In genomic region chr4:114396808-114397207, GRCh38 we compare ENCODE assay signal across 26 cellular contexts.
DNase-seq lines count a peak whose midpoint lies in the region; ATAC-seq, FAIRE-seq and TF ChIP-seq lines count a peak whose summit lies in the region.
"Had no signal": no experiment of that assay in that cellular context is flagged by ENCODE, and none has a peak within 500 bp of the region (broad histone marks: within the 10 kb centered on the region; RNA-seq: fewer than 3 reads in every experiment).

No MANE protein-coding gene starts in this region.

- H3F3A ChIP-seq in Loucy (ENCODE audit: low read depth) (no peaks in the 10 kb centered on the region), GM23248 (ENCODE audit: insufficient read depth) (no peaks in the 10 kb centered on the region)

- DNase-seq in HT-29 (ENCODE audit: low spot score) (peak; percentile 55), astrocyte of the spinal cord (ENCODE audit: low read depth, low spot score) (peak; percentile 8), NCI-H1694 (lab: John Stamatoyannopoulos, UW) (no peak), HepG2 (ENCODE audit: low spot score) (no peak), Calu3 (no peak), GM23248 (no peak)
- DNase-seq in naive thymus-derived CD4-positive, alpha-beta T cell, result peak in 5 of 9 donors; percentile 4 to 27 (median 17)
- DNase-seq: AML-193; CD4-positive, alpha-beta T cell; COR-L47; DMS79; GF-D8; MV-4-11; NCI-H1105; NCI-H1436 treated with DMSO at 0.1 percent for 48 hours; NCI-H1930; NCI-H446 treated with DMSO at 0.1 percent for 48 hours; NCI-H526; Peyer's patch; SHP77 treated with DMSO at 0.1 percent for 48 hours had no signal

- peaks cover 0 to 8% (median 2%) of the 10 kb centered on the region in 5 donors for H3K27me3 Mint-ChIP-seq in naive thymus-derived CD4-positive, alpha-beta T cell
- H3K27me3 Mint-ChIP-seq in Calu3 (ENCODE audit: unreplicated experiment), result no peaks in the 10 kb centered on the region

- WGBS in HepG2 (ENCODE audit: low lambda C conversion rate), result 15% methylated on average over 2 of the region's 2 CpGs
- 37 to 39% methylated on average over 2 of the region's 2 CpGs for WGBS in GM23248 (ENCODE audit: low coverage in 1 of 2, low lambda C conversion rate in 2 of 2, missing lambda C conversion rate in 2 of 2), 2 experiments

- in situ Hi-C loops in astrocyte of the spinal cord (cut with HindIII; ENCODE audit: low sequenced_read_pairs), result no loop called here
- in situ Hi-C loops in HepG2 (cut with HindIII; ENCODE audit: extremely low pct_ligation_motif_present, low pct_unique_long_range_greater_than_20kb), result loop anchor here (10.0 kb wide), 1 partner anchor 258 kb away; no protein-coding TSS in a partner anchor
- in situ Hi-C loops in GM23248 (cut with MboI), result loop anchor here (10.0 to 25.0 kb wide), 3 partner anchors 258 to 1285 kb away; no protein-coding TSS in a partner anchor

- H4K20me1 ChIP-seq in Loucy (ENCODE audit: insufficient read depth, low read length, poor library complexity, severe bottlenecking) (no peaks in the 10 kb centered on the region), HepG2 (ENCODE audit: insufficient read depth, low read length) (no peaks in the 10 kb centered on the region), GM23248 (ENCODE audit: insufficient read depth) (no peaks in the 10 kb centered on the region)
- H4K20me1 ChIP-seq: BLaER1 treated with 17β-estradiol and CSF1 and Interleukin-3, amounts not matched to agents 10 nM and 100 nM had no signal

- no peak overlapping the region for H2AFZ ChIP-seq in Loucy (ENCODE audit: low read length)
- no peak overlapping the region for H2AFZ ChIP-seq in HepG2 (ENCODE audit: low read length)
- no peak overlapping the region for H2AFZ ChIP-seq in GM23248

- ATAC-seq in naive thymus-derived CD4-positive, alpha-beta T cell, result peak; percentile 44
- no peak for ATAC-seq in HepG2
- ATAC-seq: A549 had no signal

- no peak for FAIRE-seq in HepG2 (lab: Jason Lieb, UNC)
- FAIRE-seq: A549, GM19239, H54, HTR-8/SVneo had no signal

- intact Hi-C loops in naive thymus-derived CD4-positive, alpha-beta T cell (cut with micrococcal nuclease), result no loop called here
- intact Hi-C loops in HepG2 (cut with micrococcal nuclease; ENCODE audit: unreplicated experiment), result no loop called here
- intact Hi-C loops in Calu3 (cut with micrococcal nuclease; ENCODE audit: unreplicated experiment), result no loop called here

- H3K79me2 ChIP-seq in Loucy (ENCODE audit: insufficient read depth, low read length) (no peaks in the 10 kb centered on the region), HepG2 (ENCODE audit: insufficient read depth, low read length) (no peaks in the 10 kb centered on the region), GM23248 (ENCODE audit: insufficient read depth) (no peaks in the 10 kb centered on the region)

- TF ChIP-seq POLR2A in HepG2 (IDR thresholded peaks at IDR 0.05; ENCODE audit: insufficient read depth in 1 of 2, low read depth in 2 of 2, low read length in 2 of 2), result no peak

- no peaks in the 10 kb centered on the region for H3K36me3 ChIP-seq in Loucy (ENCODE audit: insufficient read depth, low read length)
- H3K36me3 ChIP-seq in naive thymus-derived CD4-positive, alpha-beta T cell (ENCODE audit: control insufficient read depth in 2 of 3, insufficient read depth in 3 of 3, low read length in 3 of 3), result no peaks in the 10 kb centered on the region
- H3K36me3 ChIP-seq in HepG2 (replicated peaks in 1 of 2; ENCODE audit: control insufficient read depth in 1 of 2, insufficient read depth in 2 of 2, low read length in 2 of 2), result no peaks in the 10 kb centered on the region
- no peaks in the 10 kb centered on the region for H3K36me3 ChIP-seq in GM23248 (ENCODE audit: low read depth)
- H3K36me3 ChIP-seq: BLaER1 treated with 17β-estradiol and CSF1 and Interleukin-3, amounts not matched to agents 10 nM and 100 nM; Peyer's patch had no signal

- no peak overlapping the region for H3K4me3 ChIP-seq in Loucy (ENCODE audit: low read length, poor library complexity, severe bottlenecking)
- no peak overlapping the region for H3K4me3 ChIP-seq in astrocyte of the spinal cord (ENCODE audit: low read depth, low read length)
- H3K4me3 ChIP-seq in naive thymus-derived CD4-positive, alpha-beta T cell (ENCODE audit: low read length), result no peak overlapping the region
- H3K4me3 ChIP-seq in HepG2 (replicated peaks in 1 of 3; ENCODE audit: insufficient read depth in 1 of 3, low read depth in 2 of 3, low read length in 3 of 3), result no peak overlapping the region
- H3K4me3 ChIP-seq in GM23248, result no peak overlapping the region
- H3K4me3 ChIP-seq: A549; BLaER1 treated with 17β-estradiol and CSF1 and Interleukin-3, amounts not matched to agents 10 nM and 100 nM; Peyer's patch had no signal

- H3K36me3 Mint-ChIP-seq in naive thymus-derived CD4-positive, alpha-beta T cell, result no peaks in the 10 kb centered on the region
- no peaks in the 10 kb centered on the region for H3K36me3 Mint-ChIP-seq in Calu3 (ENCODE audit: insufficient read depth, unreplicated experiment)

- no peak overlapping the region for H3K4me3 Mint-ChIP-seq in naive thymus-derived CD4-positive, alpha-beta T cell
- no peak overlapping the region for H3K4me3 Mint-ChIP-seq in Calu3 (ENCODE audit: low read depth, unreplicated experiment)
- H3K4me3 Mint-ChIP-seq: CD4-positive, alpha-beta T cell had no signal

- no peaks in the 10 kb centered on the region for H3K9me3 ChIP-seq in Loucy (ENCODE audit: insufficient read depth, low read depth, low read length)
- no peaks in the 10 kb centered on the region for H3K9me3 ChIP-seq in naive thymus-derived CD4-positive, alpha-beta T cell (ENCODE audit: control insufficient read depth in 2 of 3, low read length in 3 of 3)
- H3K9me3 ChIP-seq in HepG2 (ENCODE audit: low read length), result no peaks in the 10 kb centered on the region
- no peaks in the 10 kb centered on the region for H3K9me3 ChIP-seq in GM23248 (ENCODE audit: low read depth)
- H3K9me3 ChIP-seq: A549; BLaER1 treated with 17β-estradiol and CSF1 and Interleukin-3, amounts not matched to agents 10 nM and 100 nM; Peyer's patch had no signal

- H3K27me3 ChIP-seq in Loucy (ENCODE audit: insufficient read depth, low read length, poor library complexity, severe bottlenecking), result peaks cover 21% of the 10 kb centered on the region
- H3K27me3 ChIP-seq in naive thymus-derived CD4-positive, alpha-beta T cell (ENCODE audit: control insufficient read depth in 2 of 2, insufficient read depth in 2 of 2, low read length in 2 of 2), result no peaks in the 10 kb centered on the region
- no peaks in the 10 kb centered on the region for H3K27me3 ChIP-seq in HepG2 (ENCODE audit: control insufficient read depth in 1 of 2, insufficient read depth in 2 of 2, low read length in 2 of 2)
- H3K27me3 ChIP-seq in GM23248 (replicated peaks; ENCODE audit: insufficient read depth), result peaks cover 64% of the 10 kb centered on the region
- H3K27me3 ChIP-seq: BLaER1 treated with 17β-estradiol and CSF1 and Interleukin-3, amounts not matched to agents 10 nM and 100 nM; Peyer's patch had no signal

- H3K4me2 ChIP-seq in Loucy (ENCODE audit: low read depth, low read length, poor library complexity, severe bottlenecking) (peak overlapping the region; percentile 2), HepG2 (ENCODE audit: low read depth, low read length) (no peak overlapping the region), GM23248 (ENCODE audit: unreplicated experiment) (no peak overlapping the region)
- H3K4me2 ChIP-seq: A549; BLaER1 treated with 17β-estradiol and CSF1 and Interleukin-3, amounts not matched to agents 10 nM and 100 nM had no signal

- H3K4me1 Mint-ChIP-seq in naive thymus-derived CD4-positive, alpha-beta T cell, result peaks cover 0 to 20% (median 19%) of the 10 kb centered on the region in 7 donors
- H3K4me1 Mint-ChIP-seq in Calu3 (ENCODE audit: low read depth, unreplicated experiment), result no peaks in the 10 kb centered on the region

- H3K4me1 ChIP-seq in Loucy (ENCODE audit: insufficient read depth, low read length, poor library complexity, severe bottlenecking) (peaks cover 30% of the 10 kb centered on the region), HepG2 (ENCODE audit: insufficient read depth, low read length) (no peaks in the 10 kb centered on the region), GM23248 (ENCODE audit: insufficient read depth) (no peaks in the 10 kb centered on the region)
- no peaks in the 10 kb centered on the region for H3K4me1 ChIP-seq in naive thymus-derived CD4-positive, alpha-beta T cell (ENCODE audit: control insufficient read depth in 2 of 2, insufficient read depth in 2 of 2, low read length in 2 of 2)
- H3K4me1 ChIP-seq: A549; BLaER1 treated with 17β-estradiol and CSF1 and Interleukin-3, amounts not matched to agents 10 nM and 100 nM had no signal

- TF ChIP-seq RAD21 in HepG2 (CRISPR knock-in tag; IDR thresholded peaks at IDR 0.05), result no peak

- TF ChIP-seq EP300 in HepG2 (IDR thresholded peaks at IDR 0.05; ENCODE audit: low read depth in 2 of 2, low read length in 2 of 2), result no peak
- TF ChIP-seq EP300 in HepG2 (CRISPR knock-in tag; IDR thresholded peaks at IDR 0.05; ENCODE audit: borderline replicate concordance), result no peak

- H3K9me2 ChIP-seq in Loucy (replicated peaks; ENCODE audit: low read depth, low read length), result no peaks in the 10 kb centered on the region
- H3K9me2 ChIP-seq in GM23248 (ENCODE audit: insufficient read depth), result no peaks in the 10 kb centered on the region

- no TSS peak for BruUV-seq in HepG2 (replicated peaks; lab: Mats Ljungman, UMichigan)
- BruUV-seq in Calu3 (replicated peaks; lab: Mats Ljungman, UMichigan), result no TSS peak

- H3K9ac ChIP-seq in Loucy (ENCODE audit: low read depth, low read length, poor library complexity, severe bottlenecking) (no peak overlapping the region), HepG2 (ENCODE audit: insufficient read depth, low read depth, low read length) (no peak overlapping the region), GM23248 (no peak overlapping the region)
- H3K9ac ChIP-seq: BLaER1 treated with 17β-estradiol and CSF1 and Interleukin-3, amounts not matched to agents 10 nM and 100 nM had no signal

- TF ChIP-seq CTCF in Loucy (conservative IDR thresholded peaks at IDR 0.05; ENCODE audit: low read length), result no peak
- no peak for TF ChIP-seq CTCF in astrocyte of the spinal cord (IDR thresholded peaks at IDR 0.05; ENCODE audit: low read depth, low read length)
- TF ChIP-seq CTCF in HepG2 (CRISPR knock-in tag; IDR thresholded peaks at IDR 0.05), result no peak
- TF ChIP-seq CTCF in Calu3 (IDR thresholded peaks at IDR 0.05; ENCODE audit: unreplicated experiment), result no peak

- H3K9me3 Mint-ChIP-seq in naive thymus-derived CD4-positive, alpha-beta T cell, result no peaks in the 10 kb centered on the region
- H3K9me3 Mint-ChIP-seq in Calu3 (ENCODE audit: low read depth, unreplicated experiment), result no peaks in the 10 kb centered on the region
- H3K9me3 Mint-ChIP-seq: CD4-positive, alpha-beta T cell had no signal

- no peak overlapping the region for H3K27ac Mint-ChIP-seq in naive thymus-derived CD4-positive, alpha-beta T cell
- no peak overlapping the region for H3K27ac Mint-ChIP-seq in Calu3 (ENCODE audit: unreplicated experiment)
- H3K27ac Mint-ChIP-seq: CD4-positive, alpha-beta T cell had no signal

- no peak overlapping the region for H3K27ac ChIP-seq in naive thymus-derived CD4-positive, alpha-beta T cell (ENCODE audit: low read depth, low read length)
- H3K27ac ChIP-seq in HepG2 (ENCODE audit: extremely low read length, insufficient read depth, low read length), result no peak overlapping the region
- H3K27ac ChIP-seq in GM23248, result no peak overlapping the region
- H3K27ac ChIP-seq: A549; BLaER1 treated with 17β-estradiol and CSF1 and Interleukin-3, amounts not matched to agents 10 nM and 100 nM; Peyer's patch had no signal

- POLR2A ChIA-PET in naive thymus-derived CD4-positive, alpha-beta T cell (lab: Charles Lee), result no interaction called here
- POLR2A ChIA-PET in HepG2 (lab: Yijun Ruan, JAX), result no interaction called here

- CTCF ChIA-PET in naive thymus-derived CD4-positive, alpha-beta T cell (lab: Charles Lee), result no interaction called here
- CTCF ChIA-PET in HepG2 (lab: Yijun Ruan, JAX; ENCODE audit: low intra/inter-chr PET ratio, low total read pairs) (no interaction called here), Calu3 (lab: Charles Lee) (no interaction called here)

Comparison
In these comparisons a context has a peak if more than half of its experiments do, and no peak if none do; other contexts are left out.
1. DNase-seq: peak in HT-29 (single experiment), astrocyte of the spinal cord (single experiment) and naive thymus-derived CD4-positive, alpha-beta T cell (5 of 9); none in NCI-H1694 (single experiment), HepG2 (single experiment), Calu3 (single experiment) and GM23248 (single experiment).